In genomic region chr7:97771576-97771975, GRCh38 we compare ENCODE assay signal across 30 cellular contexts. TPM values are rescaled to one million over a fixed set of nuclear protein-coding genes. Genes with fewer than 3 reads are reported as not detected.
"Had no signal": no experiment of that assay in that cellular context is flagged by ENCODE, and none has a peak within 500 bp of the region (broad histone marks: within the 10 kb centered on the region; RNA-seq: fewer than 3 reads in every experiment).

No MANE protein-coding gene starts in this region.

- H3K27me3 ChIP-seq: brain microvascular endothelial cell, heart left ventricle, right atrium auricular region, suprapubic skin, tibial artery had no signal

- H3K36me3 Mint-ChIP-seq: naive thymus-derived CD8-positive, alpha-beta T cell had no signal

- H3K79me2 ChIP-seq: parathyroid adenoma had no signal

- H3K27ac Mint-ChIP-seq: activated CD4-positive, alpha-beta memory T cell treated with anti-CD3 and anti-CD28 coated beads, Interleukin-2, amount 10 ng/mL, durations not matched to agents 7 days and 5 days; activated CD4-positive, alpha-beta T cell treated with anti-CD3 and anti-CD28 coated beads, Interleukin-2, amount 10 ng/mL, durations not matched to agents 7 days and 5 days; activated T-cell treated with anti-CD3 and anti-CD28 coated beads, Interleukin-2, amount 50 U/mL, for 24 hours; naive thymus-derived CD8-positive, alpha-beta T cell; T-helper 1 cell treated with Interleukin-12 subunit alpha and Interleukin-12 subunit beta and Interleukin-4 antibody, amounts not matched to agents 30 μg/mL and 1 μg/mL, for 36 hours had no signal

- H3K27ac ChIP-seq: brain microvascular endothelial cell, heart left ventricle, left ventricle myocardium inferior, parathyroid adenoma, right atrium auricular region, suprapubic skin, tibial artery had no signal

- H3K4me1 Mint-ChIP-seq: activated CD4-positive, alpha-beta memory T cell treated with anti-CD3 and anti-CD28 coated beads, Interleukin-2, amount 10 ng/mL, durations not matched to agents 7 days and 5 days; activated CD4-positive, alpha-beta T cell treated with anti-CD3 and anti-CD28 coated beads, Interleukin-2, amount 10 ng/mL, durations not matched to agents 7 days and 5 days; naive thymus-derived CD8-positive, alpha-beta T cell; neural crest cell had no signal

- H3K4me3 ChIP-seq: heart left ventricle, left ventricle myocardium inferior, lung, right atrium auricular region, suprapubic skin, tibial artery had no signal

- H3K4me3 Mint-ChIP-seq: activated CD4-positive, alpha-beta memory T cell treated with anti-CD3 and anti-CD28 coated beads, Interleukin-2, amount 10 ng/mL, durations not matched to agents 7 days and 5 days; activated CD4-positive, alpha-beta T cell treated with anti-CD3 and anti-CD28 coated beads, Interleukin-2, amount 10 ng/mL, durations not matched to agents 7 days and 5 days; activated T-cell treated with anti-CD3 and anti-CD28 coated beads, Interleukin-2, amount 50 U/mL, for 24 hours; naive thymus-derived CD8-positive, alpha-beta T cell; neural crest cell; T-helper 1 cell treated with Interleukin-12 subunit alpha and Interleukin-12 subunit beta and Interleukin-4 antibody, amounts not matched to agents 30 μg/mL and 1 μg/mL, for 36 hours had no signal

- ATAC-seq: esophagus mucosa; heart left ventricle; naive thymus-derived CD8-positive, alpha-beta T cell had no signal

- H3K4me1 ChIP-seq: heart left ventricle, left ventricle myocardium inferior, parathyroid adenoma, right atrium auricular region, suprapubic skin, tibial artery had no signal

- H3K27me3 Mint-ChIP-seq: activated CD4-positive, alpha-beta memory T cell treated with anti-CD3 and anti-CD28 coated beads, Interleukin-2, amount 10 ng/mL, durations not matched to agents 7 days and 5 days had no signal

- H2AFZ ChIP-seq: parathyroid adenoma had no signal

- H3K9me3 Mint-ChIP-seq: activated CD4-positive, alpha-beta memory T cell treated with anti-CD3 and anti-CD28 coated beads, Interleukin-2, amount 10 ng/mL, durations not matched to agents 7 days and 5 days; activated CD4-positive, alpha-beta T cell treated with anti-CD3 and anti-CD28 coated beads, Interleukin-2, amount 10 ng/mL, durations not matched to agents 7 days and 5 days; activated T-cell treated with anti-CD3 and anti-CD28 coated beads, Interleukin-2, amount 50 U/mL, for 24 hours; naive thymus-derived CD8-positive, alpha-beta T cell; neural crest cell; T-helper 1 cell treated with Interleukin-12 subunit alpha and Interleukin-12 subunit beta and Interleukin-4 antibody, amounts not matched to agents 30 μg/mL and 1 μg/mL, for 36 hours had no signal

- H3K9me3 ChIP-seq: heart left ventricle, left ventricle myocardium inferior, right atrium auricular region, tibial artery had no signal

- DNase-seq: activated CD4-positive, alpha-beta memory T cell treated with anti-CD3 and anti-CD28 coated beads, Interleukin-2, amount 10 ng/mL, durations not matched to agents 7 days and 5 days; activated CD4-positive, alpha-beta T cell treated with anti-CD3 and anti-CD28 coated beads for 1 hour; activated CD4-positive, alpha-beta T cell treated with anti-CD3 and anti-CD28 coated beads, Interleukin-2, amount 10 ng/mL, durations not matched to agents 7 days and 5 days; activated CD8-positive, alpha-beta memory T cell treated with anti-CD3 and anti-CD28 coated beads, Interleukin-2, amount 50 U/mL, for 48 hours; activated gamma-delta T cell; activated naive CD4-positive, alpha-beta T cell treated with anti-CD3 and anti-CD28 coated beads, Interleukin-2, amount 50 U/mL, for 16 hours; activated T-cell treated with anti-CD3 and anti-CD28 coated beads, Interleukin-2, amount 50 U/mL, for 24 hours; amniotic stem cell; brain microvascular endothelial cell; cortex of kidney; foreskin fibroblast; heart left ventricle; kidney glomerular epithelial cell; left ventricle myocardium inferior; naive thymus-derived CD8-positive, alpha-beta T cell; nucleus accumbens; stimulated activated CD4-positive, alpha-beta T cell treated with anti-CD3 and anti-CD28 coated beads, Interleukin-15, amount 100 ng/mL, for 24 hours; stimulated activated CD4-positive, alpha-beta T cell treated with anti-CD3 and anti-CD28 coated beads, Interleukin-2, amount 100 ng/mL, for 24 hours; stimulated activated naive CD4-positive, alpha-beta T cell; T1000; tibial artery had no signal

- H3K36me3 ChIP-seq: brain microvascular endothelial cell, heart left ventricle, left ventricle myocardium inferior, right atrium auricular region, suprapubic skin, tibial artery had no signal

RNA-seq across cellular contexts. Expression of gene TAC1, which starts 39.7 kb away (rescaled TPM):
- total RNA-seq: activated CD4-positive, alpha-beta memory T cell treated with anti-CD3 and anti-CD28 coated beads, Interleukin-2, amount 10 ng/mL, durations not matched to agents 7 days and 5 days; activated CD4-positive, alpha-beta T cell treated with anti-CD3 and anti-CD28 coated beads, Interleukin-2, amount 10 ng/mL, durations not matched to agents 7 days and 5 days; cardiac septum; esophagus mucosa; heart left ventricle; left ventricle myocardium inferior; lung; naive thymus-derived CD8-positive, alpha-beta T cell; neural crest cell; pulmonary artery endothelial cell; right atrium auricular region had no signal
- polyA plus RNA-seq: naive thymus-derived CD8-positive, alpha-beta T cell had no signal
